8 cellular contexts compared by ENCODE assay signal in the genomic region with DNA sequence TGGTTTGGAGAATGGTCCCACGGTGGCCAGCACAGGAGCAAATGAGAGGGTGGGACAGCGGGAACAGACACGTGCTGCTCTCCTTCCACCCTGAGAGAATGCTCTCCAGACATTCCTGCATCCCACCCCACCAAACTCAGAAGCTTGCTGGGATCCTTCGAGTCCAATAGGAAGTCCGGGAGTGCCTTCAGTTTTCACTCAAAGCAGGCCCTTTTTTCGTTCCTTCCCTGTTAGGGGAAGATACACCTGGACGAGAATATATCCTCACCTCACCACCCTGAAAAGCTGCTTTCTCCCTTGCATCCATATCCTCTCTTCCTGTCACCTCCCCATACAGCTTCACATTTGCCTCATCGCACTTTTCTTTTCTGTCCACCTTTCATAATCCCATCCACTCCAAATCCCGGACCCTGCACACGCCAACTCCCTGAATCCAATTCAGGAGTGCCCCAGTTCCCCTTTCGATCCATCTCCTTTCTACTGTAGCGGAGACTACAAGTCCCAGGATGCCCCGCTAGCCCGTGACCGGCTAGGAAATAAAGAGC.
DNase-seq lines count a peak whose midpoint lies in the region; ATAC-seq, FAIRE-seq and TF ChIP-seq lines count a peak whose summit lies in the region.

No MANE protein-coding gene starts in this region.

- DNase-seq in D721Med (ENCODE audit: insufficient read length, low spot score): peak; percentile 20
- DNase-seq in LNCaP clone FGC (ENCODE audit: low read depth): no peak
- DNase-seq in NCI-H1105 (lab: John Stamatoyannopoulos, UW): no peak
- DNase-seq in GF-D8 (lab: John Stamatoyannopoulos, UW): no peak

- intact Hi-C loops in dendritic cell treated with granulocyte-macrophage colony-stimulating factor and Interleukin-4, amounts not matched to agents 40 ng/mL and 50 ng/mL, for 4 days (cut with micrococcal nuclease): no loop called here

- no peak for FAIRE-seq in D721Med (lab: Jason Lieb, UNC)

- TF ChIP-seq CTCF in D721Med (IDR thresholded peaks at IDR 0.05; ENCODE audit: insufficient read depth, missing control alignments) (no peak), LNCaP clone FGC (IDR thresholded peaks at IDR 0.05; ENCODE audit: control insufficient read depth, extremely low read depth, insufficient read depth) (no peak)

- H3K9me3 Mint-ChIP-seq in dendritic cell treated with granulocyte-macrophage colony-stimulating factor and Interleukin-4, amounts not matched to agents 40 ng/mL and 50 ng/mL, for 4 days: no peaks in the 10 kb centered on the region

- H3K4me1 ChIP-seq in neuron (ENCODE audit: insufficient read depth, low read length): peaks cover 40% of the 10 kb centered on the region

- ATAC-seq in HG03280 (IDR thresholded peaks at IDR 0.05; ENCODE audit: unreplicated experiment): no peak
- no peak for ATAC-seq in GM18873 (IDR thresholded peaks at IDR 0.05; ENCODE audit: low FRiP score, unreplicated experiment)

- H3K4me3 Mint-ChIP-seq in dendritic cell treated with granulocyte-macrophage colony-stimulating factor and Interleukin-4, amounts not matched to agents 40 ng/mL and 50 ng/mL, for 4 days: peak overlapping the region; percentile 70

- H2AFZ ChIP-seq in neuron (ENCODE audit: low read depth, low read length): peak overlapping the region; percentile 77

- peak overlapping the region; percentile 74 for H3K4me3 ChIP-seq in LNCaP clone FGC (ENCODE audit: low read depth, low read length)
- peak overlapping the region; percentile 76 for H3K4me3 ChIP-seq in neuron (ENCODE audit: low read length)

- no peaks in the 10 kb centered on the region for H3K9me3 ChIP-seq in neuron (ENCODE audit: low read length)

- H3K27ac Mint-ChIP-seq in dendritic cell treated with granulocyte-macrophage colony-stimulating factor and Interleukin-4, amounts not matched to agents 40 ng/mL and 50 ng/mL, for 4 days: peak overlapping the region; percentile 85

- no peaks in the 10 kb centered on the region for H3K36me3 ChIP-seq in neuron (ENCODE audit: insufficient read depth, low read length)

- peaks cover 56% of the 10 kb centered on the region for H3K4me1 Mint-ChIP-seq in dendritic cell treated with granulocyte-macrophage colony-stimulating factor and Interleukin-4, amounts not matched to agents 40 ng/mL and 50 ng/mL, for 4 days (ENCODE audit: low read depth)

- no peaks in the 10 kb centered on the region for H3K27me3 ChIP-seq in neuron (ENCODE audit: insufficient read depth, low read length)

- no peaks in the 10 kb centered on the region for H3K27me3 Mint-ChIP-seq in dendritic cell treated with granulocyte-macrophage colony-stimulating factor and Interleukin-4, amounts not matched to agents 40 ng/mL and 50 ng/mL, for 4 days

- no peaks in the 10 kb centered on the region for H3K36me3 Mint-ChIP-seq in dendritic cell treated with granulocyte-macrophage colony-stimulating factor and Interleukin-4, amounts not matched to agents 40 ng/mL and 50 ng/mL, for 4 days (ENCODE audit: low read depth)
